In the genomic region with DNA sequence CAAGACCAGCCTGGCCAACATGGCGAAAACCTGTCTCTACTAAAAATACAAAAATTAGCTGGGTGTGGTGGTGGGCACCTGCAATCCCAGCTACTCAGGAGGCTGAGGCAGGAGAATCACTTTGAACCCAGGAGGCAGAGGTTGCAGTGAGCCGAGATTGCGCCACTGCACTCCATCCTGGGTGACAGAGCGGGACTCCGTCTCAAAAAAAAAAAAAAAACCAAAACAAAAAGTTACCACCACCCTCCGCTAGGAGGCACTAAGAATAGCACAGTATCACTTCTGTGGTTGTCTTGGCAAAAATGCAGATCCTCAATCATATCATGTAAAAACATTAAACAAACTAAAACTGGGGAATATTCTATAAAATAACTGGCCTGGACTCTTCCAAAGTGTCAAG, we compare ENCODE assay signal across 10 cellular contexts. TPM values are rescaled to one million over a fixed set of nuclear protein-coding genes. Genes with fewer than 3 reads are reported as not detected.
DNase-seq lines count a peak whose midpoint lies in the region; ATAC-seq and TF ChIP-seq lines count a peak whose summit lies in the region.
"Not testable (repeated sequence)": the region's sequence is repeated elsewhere in the genome, so short reads cannot be mapped to it uniquely, and the experiment has no call there.
"Had no signal": no experiment of that assay in that cellular context is flagged by ENCODE, and none has a peak within 500 bp of the region (broad histone marks: within the 10 kb centered on the region; RNA-seq: fewer than 3 reads in every experiment).

No MANE protein-coding gene starts in this region.

- H3K14ac ChIP-seq in IMR-90 (replicated peaks; ENCODE audit: low read depth, low read length), result not testable (repeated sequence)

- H3K23ac ChIP-seq in IMR-90 (ENCODE audit: low read depth, low read length), result not testable (repeated sequence)

- not testable (repeated sequence) for H3K4me3 Mint-ChIP-seq in activated T-cell treated with anti-CD3 and anti-CD28 coated beads, Interleukin-2, amount 50 U/mL, for 72 hours; endothelial cell (ENCODE audit: unreplicated experiment)

- peak; percentile 60 for TF ChIP-seq CTCF in AG10803 (conservative IDR thresholded peaks at IDR 0.05; ENCODE audit: low read length)
- TF ChIP-seq CTCF in GM10266 (IDR thresholded peaks at IDR 0.05; ENCODE audit: control insufficient read depth, insufficient read depth, low read depth, missing control alignments), result peak; percentile 58
- TF ChIP-seq CTCF in IMR-90 (conservative IDR thresholded peaks at IDR 0.05; ENCODE audit: low read depth, low read length), result peak; percentile 59
- peak; percentile 73 for TF ChIP-seq CTCF in OCI-LY7 (conservative IDR thresholded peaks at IDR 0.05; ENCODE audit: low read length)
- peak; percentile 70 for TF ChIP-seq CTCF in endothelial cell (IDR thresholded peaks at IDR 0.05; ENCODE audit: unreplicated experiment)
- TF ChIP-seq CTCF in kidney epithelial cell (IDR thresholded peaks at IDR 0.05; ENCODE audit: insufficient read depth, low read length, poor library complexity, severe bottlenecking), result peak; percentile 13
- peak; percentile 8 for TF ChIP-seq CTCF in psoas muscle (IDR thresholded peaks at IDR 0.05)

- H4K91ac ChIP-seq in IMR-90 (ENCODE audit: insufficient read depth, low read depth, low read length), result not testable (repeated sequence)

- H2BK5ac ChIP-seq in IMR-90 (ENCODE audit: low read depth, low read length, poor library complexity, severe bottlenecking), result not testable (repeated sequence)

- POLR2A ChIA-PET in IMR-90 (lab: Charles Lee; ENCODE audit: unreplicated experiment); OCI-LY7 (lab: Charles Lee): not testable (repeated sequence)

- not testable (repeated sequence) for H3K9me1 ChIP-seq in IMR-90 (ENCODE audit: insufficient read depth, low read length)

- in situ Hi-C loops in IMR-90 (cut with MboI; ENCODE audit: low sequenced_read_pairs), result not testable (repeated sequence)

- H3K4me1 Mint-ChIP-seq in activated T-cell treated with anti-CD3 and anti-CD28 coated beads, Interleukin-2, amount 50 U/mL, for 72 hours (ENCODE audit: low read depth), result not testable (repeated sequence)
- H3K4me1 Mint-ChIP-seq in endothelial cell (ENCODE audit: unreplicated experiment), result peaks cover 12% of the 10 kb centered on the region

- not testable (repeated sequence) for H3K27me3 ChIP-seq in IMR-90 (ENCODE audit: control insufficient read depth, insufficient read depth, low read length); kidney epithelial cell (ENCODE audit: control insufficient read depth, insufficient read depth, low read length); psoas muscle (ENCODE audit: insufficient read depth in 3 of 3, low read length in 2 of 3)

- H2BK120ac ChIP-seq in IMR-90 (ENCODE audit: low read depth, low read length), result not testable (repeated sequence)

- DNase-seq in AG10803 (ENCODE audit: low read depth) (peak; percentile 20), GM10266 (ENCODE audit: extremely low spot score) (peak; percentile 31), IMR-90 (peak; percentile 37), OCI-LY7 (ENCODE audit: low spot score) (peak; percentile 35)
- DNase-seq in activated T-cell treated with anti-CD3 and anti-CD28 coated beads, Interleukin-2, amount 50 U/mL, for 72 hours, result peak in 1 of 2 donors; percentile 23
- DNase-seq in endothelial cell (ENCODE audit: low spot score); kidney epithelial cell (ENCODE audit: low read depth); psoas muscle: not testable (repeated sequence)

- H3K9me3 ChIP-seq in IMR-90 (ENCODE audit: control insufficient read depth, insufficient read depth, low read length); OCI-LY7 (ENCODE audit: low read length); psoas muscle: not testable (repeated sequence)

- no CpG with 5 or more reads among the region's 6 CpGs for WGBS in IMR-90 (ENCODE audit: extremely low coverage in 2 of 2, insufficient read length in 1 of 2), 2 experiments
- whole genome bisulfite sequencing in psoas muscle, 3 donors, result 82 to 94% (median 84%) methylated on average over 6 of the region's 6 CpGs

- H4K8ac ChIP-seq in IMR-90 (ENCODE audit: low read depth in 2 of 2, low read length in 2 of 2), result not testable (repeated sequence)

- H3K56ac ChIP-seq in IMR-90 (ENCODE audit: extremely low read depth, insufficient read depth, low read length), result not testable (repeated sequence)

- H4K20me1 ChIP-seq in IMR-90 (ENCODE audit: insufficient read depth, low read length); OCI-LY7 (ENCODE audit: insufficient read depth, low read length): not testable (repeated sequence)

- not testable (repeated sequence) for H3K27ac ChIP-seq in IMR-90 (ENCODE audit: insufficient read depth, low read length); OCI-LY7 (ENCODE audit: low read depth, low read length, poor library complexity, severe bottlenecking); psoas muscle

- H3K27me3 Mint-ChIP-seq in activated T-cell treated with anti-CD3 and anti-CD28 coated beads, Interleukin-2, amount 50 U/mL, for 72 hours (ENCODE audit: low read depth); endothelial cell (ENCODE audit: unreplicated experiment): not testable (repeated sequence)

- not testable (repeated sequence) for H3K18ac ChIP-seq in IMR-90 (ENCODE audit: low read depth, low read length)

- not testable (repeated sequence) for H3K79me1 ChIP-seq in IMR-90 (ENCODE audit: low read depth in 1 of 2, low read length in 2 of 2)

- H2AK5ac ChIP-seq in IMR-90 (ENCODE audit: low read depth, low read length), result not testable (repeated sequence)

- not testable (repeated sequence) for H3K9ac ChIP-seq in IMR-90 (ENCODE audit: low read depth, low read length)

- peak; percentile 58 for TF ChIP-seq RAD21 in IMR-90 (IDR thresholded peaks at IDR 0.05; ENCODE audit: low read length)

- peak overlapping the region; percentile 42 for H3K27ac Mint-ChIP-seq in activated T-cell treated with anti-CD3 and anti-CD28 coated beads, Interleukin-2, amount 50 U/mL, for 72 hours
- H3K27ac Mint-ChIP-seq in endothelial cell (ENCODE audit: unreplicated experiment), result not testable (repeated sequence)

- ATAC-seq in IMR-90 (ENCODE audit: low read depth), result peak; percentile 48; the same call in 1 of the 2 replicates
- peak in 1 of 2 donors; percentile 44 for ATAC-seq in activated T-cell treated with anti-CD3 and anti-CD28 coated beads, Interleukin-2, amount 50 U/mL, for 72 hours (replicated peaks in 1 of 2)
- not testable (repeated sequence) for ATAC-seq in psoas muscle

- H4K5ac ChIP-seq in IMR-90 (ENCODE audit: low read depth, low read length), result not testable (repeated sequence)

- not testable (repeated sequence) for H2AK9ac ChIP-seq in IMR-90 (replicated peaks; ENCODE audit: low read depth, low read length, poor library complexity)

- H3K36me3 ChIP-seq in IMR-90 (ENCODE audit: control insufficient read depth, insufficient read depth, low read length) (peaks cover 16% of the 10 kb centered on the region), psoas muscle (ENCODE audit: insufficient read depth in 1 of 2, low read depth in 1 of 2) (peaks cover 0 to 36% of the 10 kb centered on the region in 2 donors)
- not testable (repeated sequence) for H3K36me3 ChIP-seq in OCI-LY7 (ENCODE audit: insufficient read depth, low read length); kidney epithelial cell (ENCODE audit: control insufficient read depth, insufficient read depth, low read length)

- dilution Hi-C loops in IMR-90 (cut with HindIII; ENCODE audit: low sequenced_read_pairs, unreplicated experiment), result not testable (repeated sequence)

- not testable (repeated sequence) for H3K4me2 ChIP-seq in IMR-90 (ENCODE audit: low read depth, low read length); OCI-LY7 (ENCODE audit: low read length)

- CTCF ChIA-PET in IMR-90 (lab: Yijun Ruan, JAX), result interaction anchor here (0.7 kb wide), 1 partner anchor 204 kb away, joined by 5 read pairs; no protein-coding TSS in a partner anchor
- CTCF ChIA-PET in OCI-LY7 (lab: Charles Lee; ENCODE audit: unreplicated experiment), result not testable (repeated sequence)

- H3K79me2 ChIP-seq in OCI-LY7 (ENCODE audit: insufficient read depth, low read depth, low read length), result not testable (repeated sequence)

- H2BK20ac ChIP-seq in IMR-90 (ENCODE audit: low read depth, low read length), result not testable (repeated sequence)

- intact Hi-C loops in IMR-90 (cut with micrococcal nuclease) (loop anchor here (1.0 to 2.0 kb wide), 2 partner anchors 124 to 141 kb away; no protein-coding TSS in a partner anchor), OCI-LY7 (cut with micrococcal nuclease; ENCODE audit: unreplicated experiment) (loop anchor here (2.0 kb wide), 1 partner anchor 124 kb away; no protein-coding TSS in a partner anchor)
- intact Hi-C loops in psoas muscle (cut with DNase I), result not testable (repeated sequence)

- not testable (repeated sequence) for BruUV-seq in IMR-90 (replicated peaks; lab: Mats Ljungman, UMichigan); OCI-LY7 (replicated peaks; lab: Mats Ljungman, UMichigan)

- H3K4me1 ChIP-seq in IMR-90 (ENCODE audit: control insufficient read depth, insufficient read depth, low read length); OCI-LY7 (ENCODE audit: insufficient read depth, low read length, poor library complexity, severe bottlenecking); psoas muscle: not testable (repeated sequence)

- not testable (repeated sequence) for H3K4me3 ChIP-seq in AG10803 (ENCODE audit: low read length); IMR-90 (ENCODE audit: insufficient read depth, low read depth, low read length); OCI-LY7 (ENCODE audit: low read depth, low read length, poor library complexity, severe bottlenecking); kidney epithelial cell (ENCODE audit: low read depth, low read length); psoas muscle

- H3K9me2 ChIP-seq in OCI-LY7 (ENCODE audit: insufficient read depth, low read length), result not testable (repeated sequence)

- not testable (repeated sequence) for H2BK15ac ChIP-seq in IMR-90 (ENCODE audit: low read depth, low read length)

- H3K36me3 Mint-ChIP-seq in activated T-cell treated with anti-CD3 and anti-CD28 coated beads, Interleukin-2, amount 50 U/mL, for 72 hours (ENCODE audit: insufficient read depth in 2 of 2), result not testable (repeated sequence)
- H3K36me3 Mint-ChIP-seq in endothelial cell (ENCODE audit: low read depth, unreplicated experiment), result peaks cover 11% of the 10 kb centered on the region

- not testable (repeated sequence) for H2AFZ ChIP-seq in IMR-90 (replicated peaks; ENCODE audit: low read length, poor library complexity); OCI-LY7 (ENCODE audit: low read length)

- not testable (repeated sequence) for TF ChIP-seq POLR2A in IMR-90 (IDR thresholded peaks at IDR 0.05; ENCODE audit: low read depth, low read length)

- not testable (repeated sequence) for H3K9me3 Mint-ChIP-seq in activated T-cell treated with anti-CD3 and anti-CD28 coated beads, Interleukin-2, amount 50 U/mL, for 72 hours; endothelial cell (ENCODE audit: unreplicated experiment)

- not testable (repeated sequence) for H3K4ac ChIP-seq in IMR-90 (ENCODE audit: low read depth, low read length)

RNA-seq across cellular contexts. Expression of a gene that starts 46.8 kb away (rescaled TPM):
- not detected in 2 replicates for total RNA-seq in IMR-90 (2012; rRNA removed)
- polyA plus RNA-seq in IMR-90 (2012; rRNA removed), result not detected in 2 replicates
- polyA plus RNA-seq in IMR-90 (2012; cell fraction: cytosol; rRNA removed), result not detected in 2 replicates
- not detected in 2 replicates for polyA plus RNA-seq in IMR-90 (2012; cell fraction: nucleus; rRNA removed; ENCODE audit: low replicate concordance)
- total RNA-seq in OCI-LY7 (2014; rRNA removed; shearing (Covaris generic)), result not detected in 2 replicates
- not detected in 2 replicates for total RNA-seq in OCI-LY7 (2022)
- total RNA-seq in activated T-cell treated with anti-CD3 and anti-CD28 coated beads, Interleukin-2, amount 50 U/mL, for 72 hours, result not detected
- total RNA-seq in endothelial cell (ENCODE audit: unreplicated experiment), result not detected
- total RNA-seq in kidney epithelial cell, result not detected in 2 replicates
- total RNA-seq in psoas muscle, result not detected
- polyA plus RNA-seq in psoas muscle, result under 1 TPM in 1 of 3 donors, not detected in 2; 0.07 TPM
- total RNA-seq: mononuclear cell, renal cortical epithelial cell had no signal

Comparison
In these comparisons a context has a peak if more than half of its experiments do, and no peak if none do; other contexts are left out.
1. CTCF ChIP-seq: peak in every context shown above with its lines; median percentile 73 in OCI-LY7; 70 in endothelial cell; 60 in AG10803; 59 in IMR-90; 58 in GM10266; 13 in kidney epithelial cell; 8 in psoas muscle.